In genomic region chr18:9239708-9240107, GRCh38 we compare ENCODE assay signal across 17 cellular contexts.
"Had no signal": no experiment of that assay in that cellular context is flagged by ENCODE, and none has a peak within 500 bp of the region (broad histone marks: within the 10 kb centered on the region; RNA-seq: fewer than 3 reads in every experiment).

No MANE protein-coding gene starts in this region.

- H3K4me3 ChIP-seq: dorsolateral prefrontal cortex, gastrocnemius medialis, heart right ventricle, lower lobe of right lung, prostate gland, testis, upper lobe of right lung had no signal

- FAIRE-seq: islet of Langerhans, small intestine had no signal

- H3K27ac Mint-ChIP-seq: activated naive CD4-positive, alpha-beta T cell treated with anti-CD3 and anti-CD28 coated beads, Interleukin-2, amount 10 ng/mL, durations not matched to agents 7 days and 5 days; endodermal cell had no signal

- H3K27ac ChIP-seq: gastrocnemius medialis, heart right ventricle, lower lobe of right lung, prostate gland, testis, upper lobe of right lung had no signal

- H3K4me1 Mint-ChIP-seq: endodermal cell had no signal

- H3K27me3 Mint-ChIP-seq: activated naive CD4-positive, alpha-beta T cell treated with anti-CD3 and anti-CD28 coated beads, Interleukin-2, amount 10 ng/mL, durations not matched to agents 7 days and 5 days had no signal

- ATAC-seq: gastrocnemius medialis; heart right ventricle; left colon; lower lobe of right lung; right cardiac atrium; stimulated activated naive CD8-positive, alpha-beta T cell treated with anti-CD3 and anti-CD28 coated beads, Interleukin-15, Interleukin-2, amounts not matched to agents 100 U/mL and 50 U/mL, for 24 hours; upper lobe of right lung had no signal

- H3K9me3 Mint-ChIP-seq: activated naive CD4-positive, alpha-beta T cell treated with anti-CD3 and anti-CD28 coated beads, Interleukin-2, amount 10 ng/mL, durations not matched to agents 7 days and 5 days; endodermal cell had no signal

- DNase-seq: activated CD4-positive, alpha-beta T cell treated with anti-CD3 and anti-CD28 coated beads for 1 hour; activated CD8-positive, alpha-beta memory T cell treated with anti-CD3 and anti-CD28 coated beads, Interleukin-2, amount 50 U/mL, for 48 hours; activated naive CD4-positive, alpha-beta T cell treated with anti-CD3 and anti-CD28 coated beads, Interleukin-2, amount 10 ng/mL, durations not matched to agents 7 days and 5 days; dorsolateral prefrontal cortex; endodermal cell; gastrocnemius medialis; heart right ventricle; left colon; lower lobe of right lung; right cardiac atrium; small intestine; stimulated activated CD4-positive, alpha-beta T cell treated with anti-CD3 and anti-CD28 coated beads, Interleukin-4, amount 100 ng/mL, for 24 hours; stimulated activated naive CD8-positive, alpha-beta T cell treated with anti-CD3 and anti-CD28 coated beads, Interleukin-15, Interleukin-2, amounts not matched to agents 100 U/mL and 50 U/mL, for 24 hours; testis; upper lobe of right lung had no signal

- H3K4me1 ChIP-seq: gastrocnemius medialis, lower lobe of right lung, prostate gland, testis, upper lobe of right lung had no signal

- H3K36me3 ChIP-seq: prostate gland had no signal

- H3K4me3 Mint-ChIP-seq: activated naive CD4-positive, alpha-beta T cell treated with anti-CD3 and anti-CD28 coated beads, Interleukin-2, amount 10 ng/mL, durations not matched to agents 7 days and 5 days; endodermal cell had no signal

- H3K27me3 ChIP-seq: dorsolateral prefrontal cortex, gastrocnemius medialis, heart right ventricle, testis, upper lobe of right lung had no signal

- H3K9me3 ChIP-seq: gastrocnemius medialis, heart right ventricle, lower lobe of right lung, prostate gland, testis, upper lobe of right lung had no signal
